Comparison of ENCODE assay signal across 22 cellular contexts in genomic region chr5:54445691-54446090, GRCh38. TPM values are rescaled to one million over a fixed set of nuclear protein-coding genes. Genes with fewer than 3 reads are reported as not detected.
A peak's percentile ranks its signal among the peaks of the same experiment; 100 is the strongest.
DNase-seq lines count a peak whose midpoint lies in the region; FAIRE-seq and TF ChIP-seq lines count a peak whose summit lies in the region.
"Had no signal": no experiment of that assay in that cellular context is flagged by ENCODE, and none has a peak within 500 bp of the region (broad histone marks: within the 10 kb centered on the region; RNA-seq: fewer than 3 reads in every experiment).

No MANE protein-coding gene starts in this region.

- peak overlapping the region; percentile 7 for H4K91ac ChIP-seq in H1 (replicated peaks; ENCODE audit: insufficient read length, low read length)

- TF ChIP-seq RAD21 in H1 (IDR thresholded peaks at IDR 0.05 in 1 of 2, conservative IDR thresholded peaks at IDR 0.05 in 1 of 2; ENCODE audit: low read depth in 2 of 2, low read length in 2 of 2) = no peak

- H2BK15ac ChIP-seq in H1 (ENCODE audit: low read length) = 0 out of 2 replicates have a peak overlapping the region, but pooled peaks have one; percentile 61

- H3K23ac ChIP-seq in H1 (ENCODE audit: insufficient read length) = no peak overlapping the region

- TF ChIP-seq EP300 in H1 (IDR thresholded peaks at IDR 0.05; ENCODE audit: borderline replicate concordance in 1 of 2, low read depth in 2 of 2, low read length in 2 of 2) = no peak

- no peak overlapping the region for H2BK5ac ChIP-seq in H1 (ENCODE audit: low read depth, low read length)

- H2BK120ac ChIP-seq in H1 (replicated peaks; ENCODE audit: low read depth, low read length) = no peak overlapping the region

- H2BK20ac ChIP-seq in H1 (ENCODE audit: low read length) = no peak overlapping the region

- no peaks in the 10 kb centered on the region; the same call in 1 of the 2 replicates for H3K23me2 ChIP-seq in H1 (ENCODE audit: low read depth, low read length)

- peak overlapping the region; percentile 79 for H3K27ac Mint-ChIP-seq in Caco-2 (ENCODE audit: unreplicated experiment)
- H3K27ac Mint-ChIP-seq: CD4-positive, CD25-positive, alpha-beta regulatory T cell had no signal

- BruUV-seq in Caco-2 (replicated peaks; lab: Mats Ljungman, UMichigan) = no TSS peak
- no TSS peak for BruUV-seq in OCI-LY7 (replicated peaks; lab: Mats Ljungman, UMichigan)

- no peak overlapping the region for H4K8ac ChIP-seq in H1 (ENCODE audit: extremely low read depth, insufficient read depth, low read length)

- H3K4me3 Mint-ChIP-seq in Caco-2 (ENCODE audit: unreplicated experiment) = no peak overlapping the region
- H3K4me3 Mint-ChIP-seq: CD4-positive, CD25-positive, alpha-beta regulatory T cell had no signal

- peaks cover 78% of the 10 kb centered on the region for H3K4me1 ChIP-seq in Caco-2
- H3K4me1 ChIP-seq in H1 (replicated peaks in 1 of 4; ENCODE audit: control insufficient read depth in 3 of 4, insufficient read depth in 4 of 4, low read length in 3 of 4) = peaks cover 0 to 2% (median 0%) of the 10 kb centered on the region in 4 experiments; a peak in 1 of 7 replicates
- H3K4me1 ChIP-seq in skeletal muscle tissue (ENCODE audit: control insufficient read depth in 3 of 3, insufficient read depth in 3 of 3, low read length in 3 of 3) = peaks cover 8 to 12% (median 12%) of the 10 kb centered on the region in 3 donors
- peaks cover 10% of the 10 kb centered on the region for H3K4me1 ChIP-seq in OCI-LY7 (ENCODE audit: insufficient read depth, low read length, poor library complexity, severe bottlenecking)
- H3K4me1 ChIP-seq: HAP-1 had no signal

- WGBS in H1 (ENCODE audit: extremely low coverage in 1 of 2, insufficient coverage in 1 of 2, insufficient read length in 1 of 2, insufficient replicate concordance in 2 of 2, low coverage in 1 of 2, low lambda C conversion rate in 2 of 2, missing lambda C conversion rate in 1 of 2), 2 experiments = 92% methylated on average over 1 of the region's 1 CpG; no CpG with 5 or more reads in 1 of the 2 experiments

- peaks cover 12% of the 10 kb centered on the region for H3K9me3 Mint-ChIP-seq in Caco-2 (ENCODE audit: unreplicated experiment)
- H3K9me3 Mint-ChIP-seq: CD4-positive, CD25-positive, alpha-beta regulatory T cell had no signal

- H2AFZ ChIP-seq in H1 (ENCODE audit: low read length) (no peak overlapping the region), OCI-LY7 (ENCODE audit: low read length) (no peak overlapping the region)

- H3K4ac ChIP-seq in H1 (replicated peaks; ENCODE audit: insufficient read length, low read depth, low read length) = no peak overlapping the region

- no peaks in the 10 kb centered on the region for H4K20me1 ChIP-seq in H1 (replicated peaks in 1 of 2; ENCODE audit: control insufficient read depth in 1 of 2, insufficient read depth in 2 of 2, low read length in 2 of 2)
- H4K20me1 ChIP-seq in OCI-LY7 (ENCODE audit: insufficient read depth, low read length) = no peaks in the 10 kb centered on the region

- CTCF ChIA-PET in Caco-2 (lab: Charles Lee) = no interaction called here
- CTCF ChIA-PET in H1 (lab: Charles Lee; ENCODE audit: partially characterized antibody) = interaction anchor here (0.8 to 6.0 kb wide), 3 partner anchors 10 to 43 kb away, joined by 3 to 25 read pairs (median 3); partner anchors contain the start of gene HSPB3
- CTCF ChIA-PET in OCI-LY7 (lab: Charles Lee; ENCODE audit: unreplicated experiment) = no interaction called here

- H3K27me3 ChIP-seq in Caco-2 (replicated peaks; ENCODE audit: control insufficient read depth, insufficient read depth, low read length) (no peaks in the 10 kb centered on the region), H1 (replicated peaks in 1 of 4; ENCODE audit: control insufficient read depth in 3 of 4, extremely low read depth in 1 of 4, insufficient read depth in 3 of 4, low read length in 3 of 4) (no peaks in the 10 kb centered on the region), skeletal muscle tissue (ENCODE audit: control insufficient read depth in 3 of 3, insufficient read depth in 3 of 3, low read length in 3 of 3) (no peaks in the 10 kb centered on the region)

- intact Hi-C loops in Caco-2 (cut with micrococcal nuclease; ENCODE audit: unreplicated experiment) = no loop called here
- intact Hi-C loops in OCI-LY7 (cut with micrococcal nuclease; ENCODE audit: unreplicated experiment) = no loop called here

- no peaks in the 10 kb centered on the region for H3K79me1 ChIP-seq in H1 (ENCODE audit: low read depth, low read length)

- no peaks in the 10 kb centered on the region for H3K9me2 ChIP-seq in OCI-LY7 (ENCODE audit: insufficient read depth, low read length)

- TF ChIP-seq CTCF in Caco-2 (IDR thresholded peaks at IDR 0.05; ENCODE audit: insufficient read depth in 1 of 2, low read depth in 1 of 2, low read length in 1 of 2, severe bottlenecking in 1 of 2, unreplicated experiment in 1 of 2) (no peak), H1 (IDR thresholded peaks at IDR 0.05; ENCODE audit: control extremely low read depth in 1 of 3, insufficient read depth in 1 of 3, low read depth in 1 of 3, low read length in 3 of 3) (no peak), D721Med (IDR thresholded peaks at IDR 0.05; ENCODE audit: insufficient read depth, missing control alignments) (no peak), OCI-LY7 (conservative IDR thresholded peaks at IDR 0.05; ENCODE audit: low read length) (no peak)

- no peak for DNase-seq in Caco-2
- peak; percentile 27 for DNase-seq in EH (ENCODE audit: low read depth)
- DNase-seq in H1 (ENCODE audit: low read depth in 1 of 2, low spot score in 2 of 2) = no peak
- DNase-seq in D721Med (ENCODE audit: insufficient read length, low spot score) = no peak
- DNase-seq in OCI-LY7 (ENCODE audit: low spot score) = no peak
- no peak for DNase-seq in glomerular visceral epithelial cell (ENCODE audit: extremely low spot score)
- DNase-seq: CD4-positive, CD25-positive, alpha-beta regulatory T cell; DMS 273 treated with DMSO at 0.1 percent for 48 hours; DMS79 treated with DMSO at 0.1 percent for 48 hours; Karpas-422; MV-4-11; NCI-H1105 treated with DMSO at 0.1 percent for 48 hours; NCI-H1694 treated with DMSO at 0.1 percent for 48 hours; NCI-H2081 treated with DMSO at 0.1 percent for 48 hours; NCI-H2171 treated with DMSO at 0.1 percent for 48 hours; NCI-H526; OCI-M1 had no signal

- H3K27ac ChIP-seq in H1 (ENCODE audit: low read depth, low read length) (no peak overlapping the region), skeletal muscle tissue (ENCODE audit: low read depth, low read length) (peak overlapping the region; percentile 6), OCI-LY7 (ENCODE audit: low read depth, low read length, poor library complexity, severe bottlenecking) (no peak overlapping the region)

- POLR2A ChIA-PET in Caco-2 (lab: Charles Lee) (interaction anchor here (0.6 kb wide), 1 partner anchor 43 kb away, joined by 15 read pairs; no protein-coding TSS in a partner anchor), H1 (lab: Charles Lee; ENCODE audit: partially characterized antibody) (no interaction called here), OCI-LY7 (lab: Charles Lee) (no interaction called here)

- H3K56ac ChIP-seq in H1 (replicated peaks; ENCODE audit: insufficient read length, low read depth, low read length) = no peak overlapping the region

- H2AK5ac ChIP-seq in H1 (ENCODE audit: low read depth, low read length) = no peak overlapping the region

- H3K14ac ChIP-seq in H1 (ENCODE audit: insufficient read length) = no peak overlapping the region

- H3K9ac ChIP-seq in H1 (replicated peaks in 1 of 4; ENCODE audit: extremely low read depth in 1 of 4, low read depth in 3 of 4, low read length in 3 of 4) = no peak overlapping the region
- no peak overlapping the region for H3K9ac ChIP-seq in skeletal muscle tissue (ENCODE audit: low read depth in 1 of 3, low read length in 3 of 3)

- H3K4me3 ChIP-seq in Caco-2 (ENCODE audit: low read depth, low read length) (no peak overlapping the region), H1 (ENCODE audit: extremely low read depth in 1 of 4, insufficient read depth in 2 of 4, low read depth in 3 of 4, low read length in 4 of 4) (no peak overlapping the region), skeletal muscle tissue (ENCODE audit: low read length in 3 of 3) (no peak overlapping the region), OCI-LY7 (ENCODE audit: low read depth, low read length, poor library complexity, severe bottlenecking) (no peak overlapping the region)
- H3K4me3 ChIP-seq: GM12878, HAP-1 had no signal

- no peak overlapping the region for H4K5ac ChIP-seq in H1 (ENCODE audit: insufficient read length, low read depth, low read length)

- H3K18ac ChIP-seq in H1 (ENCODE audit: extremely low read depth, low read length) = no peak overlapping the region

- H3K36me3 Mint-ChIP-seq in Caco-2 (ENCODE audit: insufficient read depth, unreplicated experiment) = peaks cover 9% of the 10 kb centered on the region
- H3K36me3 Mint-ChIP-seq: CD4-positive, CD25-positive, alpha-beta regulatory T cell had no signal

- no peak for TF ChIP-seq POLR2A in H1 (IDR thresholded peaks at IDR 0.05; ENCODE audit: control extremely low read depth in 1 of 2, low read depth in 2 of 2, low read length in 2 of 2)

- no peaks in the 10 kb centered on the region for H3K9me3 ChIP-seq in Caco-2
- H3K9me3 ChIP-seq in H1 (ENCODE audit: insufficient read depth in 2 of 2, low read depth in 1 of 2, low read length in 1 of 2) = no peaks in the 10 kb centered on the region
- H3K9me3 ChIP-seq in skeletal muscle tissue (ENCODE audit: control insufficient read depth in 3 of 3, low read length in 3 of 3) = no peaks in the 10 kb centered on the region
- no peaks in the 10 kb centered on the region for H3K9me3 ChIP-seq in OCI-LY7 (ENCODE audit: low read length)
- H3K9me3 ChIP-seq: HAP-1 had no signal

- H3K4me2 ChIP-seq in H1 (ENCODE audit: insufficient read depth in 1 of 2, low read depth in 2 of 2, low read length in 2 of 2) (no peak overlapping the region), OCI-LY7 (ENCODE audit: low read length) (no peak overlapping the region)

- FAIRE-seq in H1 (lab: Jason Lieb, UNC) (no peak), D721Med (lab: Jason Lieb, UNC) (no peak)
- FAIRE-seq: GM12878, RCC 7860 had no signal

- H3K79me2 ChIP-seq in H1 (ENCODE audit: control insufficient read depth in 1 of 2, insufficient read depth in 2 of 2, low read length in 2 of 2) (no peaks in the 10 kb centered on the region), OCI-LY7 (ENCODE audit: insufficient read depth, low read depth, low read length) (no peaks in the 10 kb centered on the region)

- peaks cover 30% of the 10 kb centered on the region for H3K4me1 Mint-ChIP-seq in Caco-2 (ENCODE audit: low read depth, unreplicated experiment)

- no peaks in the 10 kb centered on the region for H3K27me3 Mint-ChIP-seq in Caco-2 (ENCODE audit: insufficient read depth, unreplicated experiment)

- H2BK12ac ChIP-seq in H1 (ENCODE audit: low read depth, low read length) = no peak overlapping the region

- H3K36me3 ChIP-seq in Caco-2 (ENCODE audit: control insufficient read depth, insufficient read depth, low read length) = no peaks in the 10 kb centered on the region
- no peaks in the 10 kb centered on the region for H3K36me3 ChIP-seq in H1 (ENCODE audit: control insufficient read depth in 2 of 4, insufficient read depth in 4 of 4, low read length in 3 of 4)
- H3K36me3 ChIP-seq in skeletal muscle tissue (ENCODE audit: control insufficient read depth in 3 of 3, insufficient read depth in 3 of 3, low read length in 3 of 3) = no peaks in the 10 kb centered on the region
- no peaks in the 10 kb centered on the region for H3K36me3 ChIP-seq in OCI-LY7 (ENCODE audit: insufficient read depth, low read length)
- H3K36me3 ChIP-seq: HAP-1 had no signal

RNA-seq across cellular contexts. Expression of gene HSPB3, which starts 9.8 kb away (rescaled TPM):
- total RNA-seq in Caco-2 (2022) (0.54 TPM in 1 of 2 replicates, not detected in the other), skeletal muscle tissue (151 TPM), OCI-LY7 (2022) (not detected in 2 replicates)
- not detected in 2 replicates for total RNA-seq in H1 (2021; fragmentation: NEBNext Ultra II Directional; extraction: Animal tissue kit (Norgen Biotek cat#: 25700))
- polyA plus RNA-seq in H1 (2011; rRNA removed) = not detected in 2 replicates
- polyA plus RNA-seq in H1 (2011; cell fraction: cytosol; rRNA removed) = not detected
- not detected for polyA plus RNA-seq in H1 (2011; cell fraction: nucleus; rRNA removed)
- not detected in 4 replicates for polyA plus RNA-seq in H1 (2012, experiment 1 of 2)
- not detected for polyA plus RNA-seq in H1 (2012, experiment 2 of 2)
- not detected for polyA plus RNA-seq in H1 (2013, experiment 1 of 2)
- polyA plus RNA-seq in H1 (2013, experiment 2 of 2) = not detected
- 0.35 TPM in 1 of 2 replicates, not detected in the other for polyA minus RNA-seq in H1 (2011; rRNA and poly(A)+ RNA removed)
- not detected for polyA minus RNA-seq in H1 (2011; cell fraction: cytosol; rRNA and poly(A)+ RNA removed)
- not detected for polyA minus RNA-seq in H1 (2011; cell fraction: nucleus; rRNA and poly(A)+ RNA removed)
- not detected in 2 replicates for total RNA-seq in OCI-LY7 (2014; rRNA removed; shearing (Covaris generic))
- total RNA-seq: CD4-positive, CD25-positive, alpha-beta regulatory T cell; GM12878; SK-MEL-5 had no signal
- polyA plus RNA-seq: CD4-positive, CD25-positive, alpha-beta regulatory T cell had no signal

Comparison
In these comparisons a context has a peak if more than half of its experiments do, and no peak if none do; other contexts are left out.
1. RNA of gene HSPB3, which starts 9.8 kb away (total RNA-seq): 151 TPM in skeletal muscle tissue (single experiment); 0.54 TPM in Caco-2, not detected in H1 and not detected in OCI-LY7; every median in the first group is over 10 times any median in the second.